ENCODE assay signal across 1 cellular context in genomic region chr5:131386779-131387178, GRCh38.
TF ChIP-seq lines count a peak whose summit lies in the region.

No MANE protein-coding gene starts in this region.

TF ChIP-seq in HepG2, 621 proteins besides CTCF, POLR2A, EP300 and RAD21 (continued from another document and continues in another):
- TF ChIP-seq ZBTB40 (IDR thresholded peaks at IDR 0.05) (no peak), ZBTB40 (CRISPR knock-in tag; IDR thresholded peaks at IDR 0.05) (no peak), GLI4 (CRISPR knock-in tag; IDR thresholded peaks at IDR 0.05; ENCODE audit: borderline replicate concordance) (no peak), SAP130 (CRISPR knock-in tag; IDR thresholded peaks at IDR 0.05; ENCODE audit: low read depth) (peak; percentile 88), ELF1 (CRISPR knock-in tag; IDR thresholded peaks at IDR 0.05) (no peak), ZFYVE20 (CRISPR knock-in tag; IDR thresholded peaks at IDR 0.05; ENCODE audit: borderline replicate concordance, low read depth) (no peak), SIX1 (CRISPR knock-in tag; IDR thresholded peaks at IDR 0.05; ENCODE audit: borderline replicate concordance) (peak; percentile 98), SALL1 (CRISPR knock-in tag; IDR thresholded peaks at IDR 0.05) (no peak; the same call in 1 of the 2 replicates), HNRNPL (IDR thresholded peaks at IDR 0.05; ENCODE audit: low read depth, low read length) (no peak), NCOA2 (CRISPR knock-in tag; IDR thresholded peaks at IDR 0.05) (peak; percentile 86), POGZ (CRISPR knock-in tag; IDR thresholded peaks at IDR 0.05) (no peak), ZFP1 (CRISPR knock-in tag; IDR thresholded peaks at IDR 0.05) (peak; percentile 82; the same call in 1 of the 2 replicates), KDM6A (CRISPR knock-in tag; IDR thresholded peaks at IDR 0.05; ENCODE audit: low read depth) (peak; percentile 60; the same call in 1 of the 2 replicates), ZNF768 (CRISPR knock-in tag; IDR thresholded peaks at IDR 0.05) (no peak), ATAD3A (CRISPR knock-in tag; IDR thresholded peaks at IDR 0.05) (no peak), ZNF670 (CRISPR knock-in tag; IDR thresholded peaks at IDR 0.05; ENCODE audit: borderline replicate concordance) (no peak), HMG20A (CRISPR knock-in tag; IDR thresholded peaks at IDR 0.05; ENCODE audit: borderline replicate concordance) (peak; percentile 75; the same call in 1 of the 2 replicates), ZFP36 (IDR thresholded peaks at IDR 0.05; ENCODE audit: borderline replicate concordance, low read depth, low read length, partially characterized antibody) (no peak), ZNF367 (CRISPR knock-in tag; IDR thresholded peaks at IDR 0.05; ENCODE audit: borderline replicate concordance) (no peak), DNMT3B (CRISPR knock-in tag; conservative IDR thresholded peaks at IDR 0.05) (no peak), RFXANK (CRISPR knock-in tag; IDR thresholded peaks at IDR 0.05) (no peak), GATAD2A (CRISPR knock-in tag; IDR thresholded peaks at IDR 0.05) (peak; percentile 86), ERF (CRISPR knock-in tag; IDR thresholded peaks at IDR 0.05) (peak; percentile 59; the same call in 1 of the 2 replicates), GABPA (IDR thresholded peaks at IDR 0.05; ENCODE audit: low read depth, low read length) (no peak), GABPA (CRISPR knock-in tag; IDR thresholded peaks at IDR 0.05; ENCODE audit: low read depth) (peak; percentile 52), ZNF451 (CRISPR knock-in tag; IDR thresholded peaks at IDR 0.05) (no peak), NFATC3 (CRISPR knock-in tag; IDR thresholded peaks at IDR 0.05) (no peak), SRSF1 (optimal IDR thresholded peaks at IDR 0.05; ENCODE audit: low read depth, low read length) (no peak), RARA (CRISPR knock-in tag; IDR thresholded peaks at IDR 0.05) (peak; percentile 71), ZNF484 (CRISPR knock-in tag; IDR thresholded peaks at IDR 0.05; ENCODE audit: borderline replicate concordance, low read depth) (no peak), ZNF232 (CRISPR knock-in tag; IDR thresholded peaks at IDR 0.05; ENCODE audit: borderline replicate concordance) (peak; percentile 34; the same call in 1 of the 2 replicates), FOXJ3 (CRISPR knock-in tag; IDR thresholded peaks at IDR 0.05; ENCODE audit: borderline replicate concordance) (peak; percentile 81; the same call in 1 of the 2 replicates), THAP9 (CRISPR knock-in tag; IDR thresholded peaks at IDR 0.05; ENCODE audit: borderline replicate concordance) (no peak), PHB2 (IDR thresholded peaks at IDR 0.05; ENCODE audit: partially characterized antibody) (no peak), HNF4G (IDR thresholded peaks at IDR 0.05; ENCODE audit: borderline replicate concordance, low read depth, low read length) (0 out of 2 replicates have a peak, but pooled peaks have one; percentile 24), HNF4G (CRISPR knock-in tag; IDR thresholded peaks at IDR 0.05; ENCODE audit: borderline replicate concordance, low read depth) (no peak), ZNF292 (CRISPR knock-in tag; IDR thresholded peaks at IDR 0.05; ENCODE audit: borderline replicate concordance, low read depth) (no peak)
- TF ChIP-seq, protein P1, sequence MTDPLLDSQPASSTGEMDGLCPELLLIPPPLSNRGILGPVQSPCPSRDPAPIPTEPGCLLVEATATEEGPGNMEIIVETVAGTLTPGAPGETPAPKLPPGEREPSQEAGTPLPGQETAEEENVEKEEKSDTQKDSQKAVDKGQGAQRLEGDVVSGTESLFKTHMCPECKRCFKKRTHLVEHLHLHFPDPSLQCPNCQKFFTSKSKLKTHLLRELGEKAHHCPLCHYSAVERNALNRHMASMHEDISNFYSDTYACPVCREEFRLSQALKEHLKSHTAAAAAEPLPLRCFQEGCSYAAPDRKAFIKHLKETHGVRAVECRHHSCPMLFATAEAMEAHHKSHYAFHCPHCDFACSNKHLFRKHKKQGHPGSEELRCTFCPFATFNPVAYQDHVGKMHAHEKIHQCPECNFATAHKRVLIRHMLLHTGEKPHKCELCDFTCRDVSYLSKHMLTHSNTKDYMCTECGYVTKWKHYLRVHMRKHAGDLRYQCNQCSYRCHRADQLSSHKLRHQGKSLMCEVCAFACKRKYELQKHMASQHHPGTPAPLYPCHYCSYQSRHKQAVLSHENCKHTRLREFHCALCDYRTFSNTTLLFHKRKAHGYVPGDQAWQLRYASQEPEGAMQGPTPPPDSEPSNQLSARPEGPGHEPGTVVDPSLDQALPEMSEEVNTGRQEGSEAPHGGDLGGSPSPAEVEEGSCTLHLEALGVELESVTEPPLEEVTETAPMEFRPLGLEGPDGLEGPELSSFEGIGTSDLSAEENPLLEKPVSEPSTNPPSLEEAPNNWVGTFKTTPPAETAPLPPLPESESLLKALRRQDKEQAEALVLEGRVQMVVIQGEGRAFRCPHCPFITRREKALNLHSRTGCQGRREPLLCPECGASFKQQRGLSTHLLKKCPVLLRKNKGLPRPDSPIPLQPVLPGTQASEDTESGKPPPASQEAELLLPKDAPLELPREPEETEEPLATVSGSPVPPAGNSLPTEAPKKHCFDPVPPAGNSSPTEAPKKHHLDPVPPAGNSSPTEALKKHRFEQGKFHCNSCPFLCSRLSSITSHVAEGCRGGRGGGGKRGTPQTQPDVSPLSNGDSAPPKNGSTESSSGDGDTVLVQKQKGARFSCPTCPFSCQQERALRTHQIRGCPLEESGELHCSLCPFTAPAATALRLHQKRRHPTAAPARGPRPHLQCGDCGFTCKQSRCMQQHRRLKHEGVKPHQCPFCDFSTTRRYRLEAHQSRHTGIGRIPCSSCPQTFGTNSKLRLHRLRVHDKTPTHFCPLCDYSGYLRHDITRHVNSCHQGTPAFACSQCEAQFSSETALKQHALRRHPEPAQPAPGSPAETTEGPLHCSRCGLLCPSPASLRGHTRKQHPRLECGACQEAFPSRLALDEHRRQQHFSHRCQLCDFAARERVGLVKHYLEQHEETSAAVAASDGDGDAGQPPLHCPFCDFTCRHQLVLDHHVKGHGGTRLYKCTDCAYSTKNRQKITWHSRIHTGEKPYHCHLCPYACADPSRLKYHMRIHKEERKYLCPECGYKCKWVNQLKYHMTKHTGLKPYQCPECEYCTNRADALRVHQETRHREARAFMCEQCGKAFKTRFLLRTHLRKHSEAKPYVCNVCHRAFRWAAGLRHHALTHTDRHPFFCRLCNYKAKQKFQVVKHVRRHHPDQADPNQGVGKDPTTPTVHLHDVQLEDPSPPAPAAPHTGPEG (CRISPR knock-in tag; IDR thresholded peaks at IDR 0.05): no peak
- TF ChIP-seq, protein P2, sequence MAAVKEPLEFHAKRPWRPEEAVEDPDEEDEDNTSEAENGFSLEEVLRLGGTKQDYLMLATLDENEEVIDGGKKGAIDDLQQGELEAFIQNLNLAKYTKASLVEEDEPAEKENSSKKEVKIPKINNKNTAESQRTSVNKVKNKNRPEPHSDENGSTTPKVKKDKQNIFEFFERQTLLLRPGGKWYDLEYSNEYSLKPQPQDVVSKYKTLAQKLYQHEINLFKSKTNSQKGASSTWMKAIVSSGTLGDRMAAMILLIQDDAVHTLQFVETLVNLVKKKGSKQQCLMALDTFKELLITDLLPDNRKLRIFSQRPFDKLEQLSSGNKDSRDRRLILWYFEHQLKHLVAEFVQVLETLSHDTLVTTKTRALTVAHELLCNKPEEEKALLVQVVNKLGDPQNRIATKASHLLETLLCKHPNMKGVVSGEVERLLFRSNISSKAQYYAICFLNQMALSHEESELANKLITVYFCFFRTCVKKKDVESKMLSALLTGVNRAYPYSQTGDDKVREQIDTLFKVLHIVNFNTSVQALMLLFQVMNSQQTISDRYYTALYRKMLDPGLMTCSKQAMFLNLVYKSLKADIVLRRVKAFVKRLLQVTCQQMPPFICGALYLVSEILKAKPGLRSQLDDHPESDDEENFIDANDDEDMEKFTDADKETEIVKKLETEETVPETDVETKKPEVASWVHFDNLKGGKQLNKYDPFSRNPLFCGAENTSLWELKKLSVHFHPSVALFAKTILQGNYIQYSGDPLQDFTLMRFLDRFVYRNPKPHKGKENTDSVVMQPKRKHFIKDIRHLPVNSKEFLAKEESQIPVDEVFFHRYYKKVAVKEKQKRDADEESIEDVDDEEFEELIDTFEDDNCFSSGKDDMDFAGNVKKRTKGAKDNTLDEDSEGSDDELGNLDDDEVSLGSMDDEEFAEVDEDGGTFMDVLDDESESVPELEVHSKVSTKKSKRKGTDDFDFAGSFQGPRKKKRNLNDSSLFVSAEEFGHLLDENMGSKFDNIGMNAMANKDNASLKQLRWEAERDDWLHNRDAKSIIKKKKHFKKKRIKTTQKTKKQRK (IDR thresholded peaks at IDR 0.05; ENCODE audit: low read length): no peak
- TF ChIP-seq, protein P3, sequence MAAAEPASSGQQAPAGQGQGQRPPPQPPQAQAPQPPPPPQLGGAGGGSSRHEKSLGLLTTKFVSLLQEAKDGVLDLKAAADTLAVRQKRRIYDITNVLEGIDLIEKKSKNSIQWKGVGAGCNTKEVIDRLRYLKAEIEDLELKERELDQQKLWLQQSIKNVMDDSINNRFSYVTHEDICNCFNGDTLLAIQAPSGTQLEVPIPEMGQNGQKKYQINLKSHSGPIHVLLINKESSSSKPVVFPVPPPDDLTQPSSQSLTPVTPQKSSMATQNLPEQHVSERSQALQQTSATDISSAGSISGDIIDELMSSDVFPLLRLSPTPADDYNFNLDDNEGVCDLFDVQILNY (CRISPR knock-in tag; conservative IDR thresholded peaks at IDR 0.05): no peak
- TF ChIP-seq, protein P4, sequence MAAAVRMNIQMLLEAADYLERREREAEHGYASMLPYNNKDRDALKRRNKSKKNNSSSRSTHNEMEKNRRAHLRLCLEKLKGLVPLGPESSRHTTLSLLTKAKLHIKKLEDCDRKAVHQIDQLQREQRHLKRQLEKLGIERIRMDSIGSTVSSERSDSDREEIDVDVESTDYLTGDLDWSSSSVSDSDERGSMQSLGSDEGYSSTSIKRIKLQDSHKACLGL (CRISPR knock-in tag; IDR thresholded peaks at IDR 0.05): no peak
